ENCODE assay signal across 2 cellular contexts in the genomic region with DNA sequence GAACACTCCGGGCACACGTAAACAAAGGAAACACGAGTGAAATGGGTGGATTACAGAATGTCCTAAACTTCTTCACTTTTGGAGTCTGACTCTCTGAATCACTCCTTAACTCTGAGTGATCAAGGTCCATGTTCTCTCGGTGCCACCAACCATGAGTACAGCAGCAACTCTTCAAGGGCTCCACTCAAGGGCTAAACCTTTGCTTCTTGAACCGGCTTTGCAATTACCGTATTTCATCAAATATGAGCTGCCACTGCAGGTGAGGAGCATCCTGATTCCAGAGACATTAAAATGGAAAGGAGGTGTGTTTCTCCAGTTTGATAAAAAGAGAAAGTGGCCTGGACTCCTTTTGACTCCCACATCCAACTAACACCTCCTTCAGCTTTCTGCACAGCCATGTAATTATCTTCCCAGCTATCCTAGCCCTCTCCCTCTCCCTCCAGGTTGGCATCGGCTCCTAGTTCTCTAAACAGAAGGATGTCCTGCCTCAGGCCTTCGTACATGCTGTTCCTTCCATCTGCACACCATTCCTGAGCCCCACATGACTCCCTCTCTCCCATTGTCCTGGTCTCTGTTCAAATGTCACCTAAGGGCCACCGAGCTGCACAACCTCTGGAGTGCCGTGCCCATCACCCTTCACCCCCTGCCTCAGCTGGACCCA.
TF ChIP-seq lines count a peak whose summit lies in the region.

No MANE protein-coding gene starts in this region.

TF ChIP-seq in IMR-90, 13 proteins besides CTCF, POLR2A, EP300 and RAD21:
- TF ChIP-seq SMC3 (IDR thresholded peaks at IDR 0.05; ENCODE audit: low read depth, low read length), result no peak
- TF ChIP-seq, protein P1, sequence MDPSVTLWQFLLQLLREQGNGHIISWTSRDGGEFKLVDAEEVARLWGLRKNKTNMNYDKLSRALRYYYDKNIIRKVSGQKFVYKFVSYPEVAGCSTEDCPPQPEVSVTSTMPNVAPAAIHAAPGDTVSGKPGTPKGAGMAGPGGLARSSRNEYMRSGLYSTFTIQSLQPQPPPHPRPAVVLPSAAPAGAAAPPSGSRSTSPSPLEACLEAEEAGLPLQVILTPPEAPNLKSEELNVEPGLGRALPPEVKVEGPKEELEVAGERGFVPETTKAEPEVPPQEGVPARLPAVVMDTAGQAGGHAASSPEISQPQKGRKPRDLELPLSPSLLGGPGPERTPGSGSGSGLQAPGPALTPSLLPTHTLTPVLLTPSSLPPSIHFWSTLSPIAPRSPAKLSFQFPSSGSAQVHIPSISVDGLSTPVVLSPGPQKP (IDR thresholded peaks at IDR 0.05; ENCODE audit: borderline replicate concordance, low read depth, low read length), result no peak
- no peak for TF ChIP-seq MAZ (IDR thresholded peaks at IDR 0.05; ENCODE audit: borderline replicate concordance, low read depth, low read length)
- no peak for TF ChIP-seq MXI1 (IDR thresholded peaks at IDR 0.05; ENCODE audit: borderline replicate concordance, low read depth, low read length)
- TF ChIP-seq, protein P2, sequence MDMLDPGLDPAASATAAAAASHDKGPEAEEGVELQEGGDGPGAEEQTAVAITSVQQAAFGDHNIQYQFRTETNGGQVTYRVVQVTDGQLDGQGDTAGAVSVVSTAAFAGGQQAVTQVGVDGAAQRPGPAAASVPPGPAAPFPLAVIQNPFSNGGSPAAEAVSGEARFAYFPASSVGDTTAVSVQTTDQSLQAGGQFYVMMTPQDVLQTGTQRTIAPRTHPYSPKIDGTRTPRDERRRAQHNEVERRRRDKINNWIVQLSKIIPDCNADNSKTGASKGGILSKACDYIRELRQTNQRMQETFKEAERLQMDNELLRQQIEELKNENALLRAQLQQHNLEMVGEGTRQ (IDR thresholded peaks at IDR 0.05; ENCODE audit: low read depth, low read length), result no peak
- no peak for TF ChIP-seq FOS (IDR thresholded peaks at IDR 0.05; ENCODE audit: low read depth, low read length)
- no peak for TF ChIP-seq CEBPB (IDR thresholded peaks at IDR 0.05; ENCODE audit: low read depth, low read length)
- TF ChIP-seq RCOR1 (IDR thresholded peaks at IDR 0.05; ENCODE audit: insufficient replicate concordance, low read length), result no peak
- no peak for TF ChIP-seq CHD1 (IDR thresholded peaks at IDR 0.05; ENCODE audit: low read depth, low read length)
- TF ChIP-seq NFE2L2 (IDR thresholded peaks at IDR 0.05; ENCODE audit: low read depth, low read length), result no peak
- TF ChIP-seq MAFK (IDR thresholded peaks at IDR 0.05; ENCODE audit: low read depth, low read length), result no peak
- TF ChIP-seq BHLHE40 (IDR thresholded peaks at IDR 0.05; ENCODE audit: low read depth, low read length), result no peak
- no peak for TF ChIP-seq RFX5 (IDR thresholded peaks at IDR 0.05; ENCODE audit: low read depth, low read length)

TF ChIP-seq in H1, 55 proteins besides CTCF, POLR2A, EP300 and RAD21:
- no peak for TF ChIP-seq RNF2 (IDR thresholded peaks at IDR 0.05; ENCODE audit: borderline replicate concordance, low read depth, low read length, missing control alignments, poor library complexity, severe bottlenecking)
- TF ChIP-seq, protein P3, sequence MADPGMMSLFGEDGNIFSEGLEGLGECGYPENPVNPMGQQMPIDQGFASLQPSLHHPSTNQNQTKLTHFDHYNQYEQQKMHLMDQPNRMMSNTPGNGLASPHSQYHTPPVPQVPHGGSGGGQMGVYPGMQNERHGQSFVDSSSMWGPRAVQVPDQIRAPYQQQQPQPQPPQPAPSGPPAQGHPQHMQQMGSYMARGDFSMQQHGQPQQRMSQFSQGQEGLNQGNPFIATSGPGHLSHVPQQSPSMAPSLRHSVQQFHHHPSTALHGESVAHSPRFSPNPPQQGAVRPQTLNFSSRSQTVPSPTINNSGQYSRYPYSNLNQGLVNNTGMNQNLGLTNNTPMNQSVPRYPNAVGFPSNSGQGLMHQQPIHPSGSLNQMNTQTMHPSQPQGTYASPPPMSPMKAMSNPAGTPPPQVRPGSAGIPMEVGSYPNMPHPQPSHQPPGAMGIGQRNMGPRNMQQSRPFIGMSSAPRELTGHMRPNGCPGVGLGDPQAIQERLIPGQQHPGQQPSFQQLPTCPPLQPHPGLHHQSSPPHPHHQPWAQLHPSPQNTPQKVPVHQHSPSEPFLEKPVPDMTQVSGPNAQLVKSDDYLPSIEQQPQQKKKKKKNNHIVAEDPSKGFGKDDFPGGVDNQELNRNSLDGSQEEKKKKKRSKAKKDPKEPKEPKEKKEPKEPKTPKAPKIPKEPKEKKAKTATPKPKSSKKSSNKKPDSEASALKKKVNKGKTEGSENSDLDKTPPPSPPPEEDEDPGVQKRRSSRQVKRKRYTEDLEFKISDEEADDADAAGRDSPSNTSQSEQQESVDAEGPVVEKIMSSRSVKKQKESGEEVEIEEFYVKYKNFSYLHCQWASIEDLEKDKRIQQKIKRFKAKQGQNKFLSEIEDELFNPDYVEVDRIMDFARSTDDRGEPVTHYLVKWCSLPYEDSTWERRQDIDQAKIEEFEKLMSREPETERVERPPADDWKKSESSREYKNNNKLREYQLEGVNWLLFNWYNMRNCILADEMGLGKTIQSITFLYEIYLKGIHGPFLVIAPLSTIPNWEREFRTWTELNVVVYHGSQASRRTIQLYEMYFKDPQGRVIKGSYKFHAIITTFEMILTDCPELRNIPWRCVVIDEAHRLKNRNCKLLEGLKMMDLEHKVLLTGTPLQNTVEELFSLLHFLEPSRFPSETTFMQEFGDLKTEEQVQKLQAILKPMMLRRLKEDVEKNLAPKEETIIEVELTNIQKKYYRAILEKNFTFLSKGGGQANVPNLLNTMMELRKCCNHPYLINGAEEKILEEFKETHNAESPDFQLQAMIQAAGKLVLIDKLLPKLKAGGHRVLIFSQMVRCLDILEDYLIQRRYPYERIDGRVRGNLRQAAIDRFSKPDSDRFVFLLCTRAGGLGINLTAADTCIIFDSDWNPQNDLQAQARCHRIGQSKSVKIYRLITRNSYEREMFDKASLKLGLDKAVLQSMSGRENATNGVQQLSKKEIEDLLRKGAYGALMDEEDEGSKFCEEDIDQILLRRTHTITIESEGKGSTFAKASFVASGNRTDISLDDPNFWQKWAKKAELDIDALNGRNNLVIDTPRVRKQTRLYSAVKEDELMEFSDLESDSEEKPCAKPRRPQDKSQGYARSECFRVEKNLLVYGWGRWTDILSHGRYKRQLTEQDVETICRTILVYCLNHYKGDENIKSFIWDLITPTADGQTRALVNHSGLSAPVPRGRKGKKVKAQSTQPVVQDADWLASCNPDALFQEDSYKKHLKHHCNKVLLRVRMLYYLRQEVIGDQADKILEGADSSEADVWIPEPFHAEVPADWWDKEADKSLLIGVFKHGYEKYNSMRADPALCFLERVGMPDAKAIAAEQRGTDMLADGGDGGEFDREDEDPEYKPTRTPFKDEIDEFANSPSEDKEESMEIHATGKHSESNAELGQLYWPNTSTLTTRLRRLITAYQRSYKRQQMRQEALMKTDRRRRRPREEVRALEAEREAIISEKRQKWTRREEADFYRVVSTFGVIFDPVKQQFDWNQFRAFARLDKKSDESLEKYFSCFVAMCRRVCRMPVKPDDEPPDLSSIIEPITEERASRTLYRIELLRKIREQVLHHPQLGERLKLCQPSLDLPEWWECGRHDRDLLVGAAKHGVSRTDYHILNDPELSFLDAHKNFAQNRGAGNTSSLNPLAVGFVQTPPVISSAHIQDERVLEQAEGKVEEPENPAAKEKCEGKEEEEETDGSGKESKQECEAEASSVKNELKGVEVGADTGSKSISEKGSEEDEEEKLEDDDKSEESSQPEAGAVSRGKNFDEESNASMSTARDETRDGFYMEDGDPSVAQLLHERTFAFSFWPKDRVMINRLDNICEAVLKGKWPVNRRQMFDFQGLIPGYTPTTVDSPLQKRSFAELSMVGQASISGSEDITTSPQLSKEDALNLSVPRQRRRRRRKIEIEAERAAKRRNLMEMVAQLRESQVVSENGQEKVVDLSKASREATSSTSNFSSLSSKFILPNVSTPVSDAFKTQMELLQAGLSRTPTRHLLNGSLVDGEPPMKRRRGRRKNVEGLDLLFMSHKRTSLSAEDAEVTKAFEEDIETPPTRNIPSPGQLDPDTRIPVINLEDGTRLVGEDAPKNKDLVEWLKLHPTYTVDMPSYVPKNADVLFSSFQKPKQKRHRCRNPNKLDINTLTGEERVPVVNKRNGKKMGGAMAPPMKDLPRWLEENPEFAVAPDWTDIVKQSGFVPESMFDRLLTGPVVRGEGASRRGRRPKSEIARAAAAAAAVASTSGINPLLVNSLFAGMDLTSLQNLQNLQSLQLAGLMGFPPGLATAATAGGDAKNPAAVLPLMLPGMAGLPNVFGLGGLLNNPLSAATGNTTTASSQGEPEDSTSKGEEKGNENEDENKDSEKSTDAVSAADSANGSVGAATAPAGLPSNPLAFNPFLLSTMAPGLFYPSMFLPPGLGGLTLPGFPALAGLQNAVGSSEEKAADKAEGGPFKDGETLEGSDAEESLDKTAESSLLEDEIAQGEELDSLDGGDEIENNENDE (IDR thresholded peaks at IDR 0.05; ENCODE audit: insufficient replicate concordance, low read length), result peak; percentile 98
- TF ChIP-seq, protein P4, sequence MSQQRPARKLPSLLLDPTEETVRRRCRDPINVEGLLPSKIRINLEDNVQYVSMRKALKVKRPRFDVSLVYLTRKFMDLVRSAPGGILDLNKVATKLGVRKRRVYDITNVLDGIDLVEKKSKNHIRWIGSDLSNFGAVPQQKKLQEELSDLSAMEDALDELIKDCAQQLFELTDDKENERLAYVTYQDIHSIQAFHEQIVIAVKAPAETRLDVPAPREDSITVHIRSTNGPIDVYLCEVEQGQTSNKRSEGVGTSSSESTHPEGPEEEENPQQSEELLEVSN (IDR thresholded peaks at IDR 0.05), result no peak
